Comparison of ENCODE assay signal across 20 cellular contexts in genomic region chr12:121983546-121984205, GRCh38. TPM values are rescaled to one million over a fixed set of nuclear protein-coding genes. Genes with fewer than 3 reads are reported as not detected.
DNase-seq lines count a peak whose midpoint lies in the region; ATAC-seq and TF ChIP-seq lines count a peak whose summit lies in the region.
"Had no signal": no experiment of that assay in that cellular context is flagged by ENCODE, and none has a peak within 500 bp of the region (broad histone marks: within the 10 kb centered on the region; RNA-seq: fewer than 3 reads in every experiment).

No MANE protein-coding gene starts in this region.

- H2AK9ac ChIP-seq in IMR-90 (replicated peaks; ENCODE audit: low read depth, low read length, poor library complexity), result no peak overlapping the region

- no peak overlapping the region for H2BK5ac ChIP-seq in IMR-90 (ENCODE audit: low read depth, low read length, poor library complexity, severe bottlenecking)

- no peak overlapping the region for H3K56ac ChIP-seq in IMR-90 (ENCODE audit: extremely low read depth, insufficient read depth, low read length)

- no peak overlapping the region for H2BK20ac ChIP-seq in IMR-90 (ENCODE audit: low read depth, low read length)

- 80% methylated on average over 1 of the region's 13 CpGs; no CpG with 5 or more reads in 1 of the 2 experiments for WGBS in IMR-90 (ENCODE audit: extremely low coverage in 2 of 2, insufficient read length in 1 of 2), 2 experiments

- in situ Hi-C loops in IMR-90 (cut with MboI; ENCODE audit: low sequenced_read_pairs), result no loop called here

- no peak overlapping the region for H4K5ac ChIP-seq in IMR-90 (ENCODE audit: low read depth, low read length)

- H4K20me1 ChIP-seq in IMR-90 (ENCODE audit: insufficient read depth, low read length), result no peaks in the 10 kb centered on the region

- CTCF ChIA-PET in A673 (lab: Charles Lee) (interaction anchor here (0.6 kb wide), 1 partner anchor 79 kb away, joined by 3 read pairs; no protein-coding TSS in a partner anchor), IMR-90 (lab: Yijun Ruan, JAX) (no interaction called here)

- H2BK120ac ChIP-seq in IMR-90 (ENCODE audit: low read depth, low read length), result no peak overlapping the region

- intact Hi-C loops in A673 (cut with micrococcal nuclease; ENCODE audit: unreplicated experiment), result no loop called here
- intact Hi-C loops in IMR-90 (cut with micrococcal nuclease), result no loop called here
- intact Hi-C loops in cardiac septum (cut with DNase I), result no loop called here
- intact Hi-C loops in mucosa of descending colon (cut with DNase I, micrococcal nuclease), result no loop called here

- H3K27me3 ChIP-seq in A673 (replicated peaks; ENCODE audit: insufficient read depth, low read depth, low read length, poor library complexity) (no peaks in the 10 kb centered on the region), IMR-90 (ENCODE audit: control insufficient read depth, insufficient read depth, low read length) (no peaks in the 10 kb centered on the region)
- H3K27me3 ChIP-seq: SJSA1 had no signal

- no peak overlapping the region for H3K9ac ChIP-seq in IMR-90 (ENCODE audit: low read depth, low read length)

- DNase-seq in A673 (ENCODE audit: low spot score) (peak; percentile 41), IMR-90 (no peak), SIG-M5 (lab: John Stamatoyannopoulos, UW) (peak; percentile 17), left kidney (ENCODE audit: low read depth, low spot score) (peak; percentile 90), cardiac septum (ENCODE audit: low spot score) (no peak), mucosa of descending colon (no peak), progenitor cell of endocrine pancreas (ENCODE audit: low spot score, unreplicated experiment) (no peak), DMS79 (lab: John Stamatoyannopoulos, UW) (no peak)
- DNase-seq: activated CD4-positive, alpha-beta T cell treated with anti-CD3 and anti-CD28 coated beads for 1 hour; CD4-positive, CD25-positive, alpha-beta regulatory T cell; DMS153; foreskin melanocyte; kidney glomerular epithelial cell; NCI-H1694; NCI-H345; stimulated activated CD8-positive, alpha-beta memory T cell treated with anti-CD3 and anti-CD28 coated beads, Interleukin-4, amount 100 ng/mL, for 48 hours had no signal

- H4K91ac ChIP-seq in IMR-90 (ENCODE audit: insufficient read depth, low read depth, low read length), result no peak overlapping the region

- no peak for TF ChIP-seq POLR2A in IMR-90 (IDR thresholded peaks at IDR 0.05; ENCODE audit: low read depth, low read length)

- no peaks in the 10 kb centered on the region for H3K9me3 Mint-ChIP-seq in progenitor cell of endocrine pancreas (ENCODE audit: low read depth)
- H3K9me3 Mint-ChIP-seq: activated T-helper 1 cell treated with anti-CD3 and anti-CD28 coated beads, Interleukin-12 subunit alpha, Interleukin-12 subunit beta, Interleukin-2, Interleukin-4 antibody, amounts not matched to agents 30 ng/mL and 10 ng/mL and 1 ng/mL, durations not matched to agents 14 hours and 24 hours and 36 hours; CD4-positive, CD25-positive, alpha-beta regulatory T cell had no signal

- H4K8ac ChIP-seq in IMR-90 (ENCODE audit: low read depth in 2 of 2, low read length in 2 of 2), result peak overlapping the region in 1 of 2 experiments; percentile 35; a peak in 1 of 4 replicates

- H3K4me3 Mint-ChIP-seq in progenitor cell of endocrine pancreas (ENCODE audit: low read depth), result no peak overlapping the region
- H3K4me3 Mint-ChIP-seq: activated T-helper 1 cell treated with anti-CD3 and anti-CD28 coated beads, Interleukin-12 subunit alpha, Interleukin-12 subunit beta, Interleukin-2, Interleukin-4 antibody, amounts not matched to agents 30 ng/mL and 10 ng/mL and 1 ng/mL, durations not matched to agents 14 hours and 24 hours and 36 hours; CD4-positive, CD25-positive, alpha-beta regulatory T cell had no signal

- no peak overlapping the region for H3K4me3 ChIP-seq in A673 (ENCODE audit: low read depth, low read length, poor library complexity, severe bottlenecking)
- H3K4me3 ChIP-seq in IMR-90 (ENCODE audit: insufficient read depth, low read depth, low read length), result no peak overlapping the region
- no peak overlapping the region for H3K4me3 ChIP-seq in mucosa of descending colon
- H3K4me3 ChIP-seq: HAP-1, SJSA1 had no signal

- ATAC-seq in IMR-90 (ENCODE audit: low read depth), result no peak
- no peak for ATAC-seq in mucosa of descending colon

- H3K79me1 ChIP-seq in IMR-90 (ENCODE audit: low read depth in 1 of 2, low read length in 2 of 2), result no peaks in the 10 kb centered on the region

- no peak overlapping the region for H3K27ac Mint-ChIP-seq in progenitor cell of endocrine pancreas
- H3K27ac Mint-ChIP-seq: activated T-helper 1 cell treated with anti-CD3 and anti-CD28 coated beads, Interleukin-12 subunit alpha, Interleukin-12 subunit beta, Interleukin-2, Interleukin-4 antibody, amounts not matched to agents 30 ng/mL and 10 ng/mL and 1 ng/mL, durations not matched to agents 14 hours and 24 hours and 36 hours; CD4-positive, CD25-positive, alpha-beta regulatory T cell had no signal

- H3K4me1 ChIP-seq in A673 (ENCODE audit: insufficient read depth, low read length, poor library complexity, severe bottlenecking) (peaks cover 6% of the 10 kb centered on the region), IMR-90 (ENCODE audit: control insufficient read depth, insufficient read depth, low read length) (no peaks in the 10 kb centered on the region; the same call in 1 of the 2 replicates), mucosa of descending colon (ENCODE audit: low read depth) (no peaks in the 10 kb centered on the region)
- H3K4me1 ChIP-seq: HAP-1, SJSA1 had no signal

- no peaks in the 10 kb centered on the region for H3K36me3 ChIP-seq in A673 (ENCODE audit: insufficient read depth, low read length, poor library complexity, severe bottlenecking)
- no peaks in the 10 kb centered on the region for H3K36me3 ChIP-seq in IMR-90 (ENCODE audit: control insufficient read depth, insufficient read depth, low read length)
- H3K36me3 ChIP-seq in mucosa of descending colon (ENCODE audit: low read depth), result no peaks in the 10 kb centered on the region
- H3K36me3 ChIP-seq: HAP-1, SJSA1 had no signal

- TF ChIP-seq RAD21 in IMR-90 (IDR thresholded peaks at IDR 0.05; ENCODE audit: low read length), result no peak

- no peak overlapping the region for H2AK5ac ChIP-seq in IMR-90 (ENCODE audit: low read depth, low read length)

- no peaks in the 10 kb centered on the region for H3K9me3 ChIP-seq in A673 (ENCODE audit: low read depth, low read length, poor library complexity, severe bottlenecking)
- H3K9me3 ChIP-seq in IMR-90 (ENCODE audit: control insufficient read depth, insufficient read depth, low read length), result no peaks in the 10 kb centered on the region
- H3K9me3 ChIP-seq in mucosa of descending colon, result no peaks in the 10 kb centered on the region
- H3K9me3 ChIP-seq: HAP-1, SJSA1 had no signal

- H3K27ac ChIP-seq in A673 (ENCODE audit: low read depth, low read length, poor library complexity, severe bottlenecking) (no peak overlapping the region), IMR-90 (ENCODE audit: insufficient read depth, low read length) (no peak overlapping the region)
- H3K27ac ChIP-seq: epithelial cell of prostate, SJSA1 had no signal

- no peak overlapping the region for H3K4ac ChIP-seq in IMR-90 (ENCODE audit: low read depth, low read length)

- H3K14ac ChIP-seq in IMR-90 (replicated peaks; ENCODE audit: low read depth, low read length), result no peak overlapping the region

- TF ChIP-seq CTCF in A673 (conservative IDR thresholded peaks at IDR 0.05; ENCODE audit: low read depth, low read length) (no peak), IMR-90 (conservative IDR thresholded peaks at IDR 0.05; ENCODE audit: low read depth, low read length) (no peak), mucosa of descending colon (IDR thresholded peaks at IDR 0.05) (no peak), progenitor cell of endocrine pancreas (IDR thresholded peaks at IDR 0.05; ENCODE audit: unreplicated experiment) (no peak)

- H3K36me3 Mint-ChIP-seq in progenitor cell of endocrine pancreas (ENCODE audit: insufficient read depth), result no peaks in the 10 kb centered on the region
- H3K36me3 Mint-ChIP-seq: CD4-positive, CD25-positive, alpha-beta regulatory T cell had no signal

- no peaks in the 10 kb centered on the region for H3K4me1 Mint-ChIP-seq in progenitor cell of endocrine pancreas (ENCODE audit: low read depth)

- H2AFZ ChIP-seq in IMR-90 (replicated peaks; ENCODE audit: low read length, poor library complexity), result peak overlapping the region; percentile 29

- no peak overlapping the region for H3K18ac ChIP-seq in IMR-90 (ENCODE audit: low read depth, low read length)

- dilution Hi-C loops in IMR-90 (cut with HindIII; ENCODE audit: low sequenced_read_pairs, unreplicated experiment), result no loop called here

- POLR2A ChIA-PET in A673 (lab: Charles Lee; ENCODE audit: low non-redundant PET), result no interaction called here
- POLR2A ChIA-PET in IMR-90 (lab: Charles Lee; ENCODE audit: unreplicated experiment), result no interaction called here

- no peak overlapping the region for H3K23ac ChIP-seq in IMR-90 (ENCODE audit: low read depth, low read length)

- H3K27me3 Mint-ChIP-seq in progenitor cell of endocrine pancreas, result no peaks in the 10 kb centered on the region

- no peak overlapping the region for H3K4me2 ChIP-seq in IMR-90 (ENCODE audit: low read depth, low read length)

- BruUV-seq in A673 (replicated peaks; lab: Mats Ljungman, UMichigan), result no TSS peak
- BruUV-seq in IMR-90 (replicated peaks; lab: Mats Ljungman, UMichigan), result no TSS peak

- H2BK15ac ChIP-seq in IMR-90 (ENCODE audit: low read depth, low read length), result no peak overlapping the region

- no peaks in the 10 kb centered on the region for H3K9me1 ChIP-seq in IMR-90 (ENCODE audit: insufficient read depth, low read length)

TF ChIP-seq in IMR-90, 13 proteins besides CTCF, POLR2A, EP300 and RAD21 (continues in another document):
- no peak for TF ChIP-seq MAZ (IDR thresholded peaks at IDR 0.05; ENCODE audit: borderline replicate concordance, low read depth, low read length)
- no peak for TF ChIP-seq ELK1 (IDR thresholded peaks at IDR 0.05; ENCODE audit: borderline replicate concordance, low read depth, low read length)
- TF ChIP-seq RCOR1 (IDR thresholded peaks at IDR 0.05; ENCODE audit: insufficient replicate concordance, low read length), result no peak

RNA-seq across cellular contexts. Expression of gene BCL7A, which starts 38.0 kb away (rescaled TPM):
- total RNA-seq in A673 (2021), result 40.7 and 41.8 TPM in 2 replicates
- total RNA-seq in IMR-90 (2012; rRNA removed), result 5.6 and 6.1 TPM in 2 replicates
- 7.9 and 8.6 TPM in 2 replicates for polyA plus RNA-seq in IMR-90 (2012; rRNA removed)
- 6.7 and 7.3 TPM in 2 replicates for polyA plus RNA-seq in IMR-90 (2012; cell fraction: cytosol; rRNA removed)
- 6.3 and 6.4 TPM in 2 replicates for polyA plus RNA-seq in IMR-90 (2012; cell fraction: nucleus; rRNA removed; ENCODE audit: low replicate concordance)
- 18.2 TPM for total RNA-seq in cardiac septum
- total RNA-seq in mucosa of descending colon, result 10 to 100 TPM in 1 of 3 donors, 1 to 10 TPM in 2; 5.2 to 11.6 (median 5.7) TPM
- total RNA-seq in progenitor cell of endocrine pancreas, result 43.7 and 49.3 TPM in 2 replicates

Comparison
In these comparisons a context has a peak if more than half of its experiments do, and no peak if none do; other contexts are left out.
1. DNase-seq: peak in A673 (single experiment), SIG-M5 (single experiment) and left kidney (single experiment); none in IMR-90 (single experiment), cardiac septum (single experiment), mucosa of descending colon (0 of 3), progenitor cell of endocrine pancreas (single experiment) and DMS79 (single experiment).